3 cellular contexts compared by ENCODE assay signal in the genomic region with DNA sequence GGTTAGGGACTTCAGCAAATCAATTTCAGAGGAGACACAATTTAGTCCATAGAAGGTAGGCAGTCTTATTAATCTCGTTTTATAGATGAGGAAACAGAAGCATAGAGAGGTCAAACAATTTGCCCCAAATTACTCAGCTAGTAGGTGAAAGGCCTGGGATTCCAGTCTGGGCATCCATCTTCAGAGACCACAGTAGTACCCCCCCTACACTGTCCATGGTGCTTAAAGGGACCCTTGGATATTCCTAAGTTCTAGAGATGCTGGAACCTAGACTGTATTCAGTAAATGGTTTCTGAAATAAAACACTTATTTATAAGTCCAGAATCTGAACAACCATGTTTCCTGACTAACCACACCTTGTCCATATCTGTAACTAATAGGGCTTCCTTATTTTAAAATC.
TF ChIP-seq lines count a peak whose summit lies in the region.

No MANE protein-coding gene starts in this region.

TF ChIP-seq in GM23338, 12 proteins besides CTCF, POLR2A, EP300 and RAD21 (continued from another document):
- TF ChIP-seq, protein P1, sequence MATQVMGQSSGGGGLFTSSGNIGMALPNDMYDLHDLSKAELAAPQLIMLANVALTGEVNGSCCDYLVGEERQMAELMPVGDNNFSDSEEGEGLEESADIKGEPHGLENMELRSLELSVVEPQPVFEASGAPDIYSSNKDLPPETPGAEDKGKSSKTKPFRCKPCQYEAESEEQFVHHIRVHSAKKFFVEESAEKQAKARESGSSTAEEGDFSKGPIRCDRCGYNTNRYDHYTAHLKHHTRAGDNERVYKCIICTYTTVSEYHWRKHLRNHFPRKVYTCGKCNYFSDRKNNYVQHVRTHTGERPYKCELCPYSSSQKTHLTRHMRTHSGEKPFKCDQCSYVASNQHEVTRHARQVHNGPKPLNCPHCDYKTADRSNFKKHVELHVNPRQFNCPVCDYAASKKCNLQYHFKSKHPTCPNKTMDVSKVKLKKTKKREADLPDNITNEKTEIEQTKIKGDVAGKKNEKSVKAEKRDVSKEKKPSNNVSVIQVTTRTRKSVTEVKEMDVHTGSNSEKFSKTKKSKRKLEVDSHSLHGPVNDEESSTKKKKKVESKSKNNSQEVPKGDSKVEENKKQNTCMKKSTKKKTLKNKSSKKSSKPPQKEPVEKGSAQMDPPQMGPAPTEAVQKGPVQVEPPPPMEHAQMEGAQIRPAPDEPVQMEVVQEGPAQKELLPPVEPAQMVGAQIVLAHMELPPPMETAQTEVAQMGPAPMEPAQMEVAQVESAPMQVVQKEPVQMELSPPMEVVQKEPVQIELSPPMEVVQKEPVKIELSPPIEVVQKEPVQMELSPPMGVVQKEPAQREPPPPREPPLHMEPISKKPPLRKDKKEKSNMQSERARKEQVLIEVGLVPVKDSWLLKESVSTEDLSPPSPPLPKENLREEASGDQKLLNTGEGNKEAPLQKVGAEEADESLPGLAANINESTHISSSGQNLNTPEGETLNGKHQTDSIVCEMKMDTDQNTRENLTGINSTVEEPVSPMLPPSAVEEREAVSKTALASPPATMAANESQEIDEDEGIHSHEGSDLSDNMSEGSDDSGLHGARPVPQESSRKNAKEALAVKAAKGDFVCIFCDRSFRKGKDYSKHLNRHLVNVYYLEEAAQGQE (IDR thresholded peaks at IDR 0.05; ENCODE audit: unreplicated experiment), result peak; percentile 61

TF ChIP-seq in HEK293, 187 proteins besides CTCF, POLR2A, EP300 and RAD21 (continued from another document):
- TF ChIP-seq, protein P1 (tag by site-specific recombination; IDR thresholded peaks at IDR 0.05), result peak; percentile 80

TF ChIP-seq in GM12878, 131 proteins besides CTCF, POLR2A, EP300 and RAD21 (continued from another document):
- TF ChIP-seq, protein P2, sequence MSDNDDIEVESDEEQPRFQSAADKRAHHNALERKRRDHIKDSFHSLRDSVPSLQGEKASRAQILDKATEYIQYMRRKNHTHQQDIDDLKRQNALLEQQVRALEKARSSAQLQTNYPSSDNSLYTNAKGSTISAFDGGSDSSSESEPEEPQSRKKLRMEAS (IDR thresholded peaks at IDR 0.05; ENCODE audit: low read depth, low read length), result no peak
- TF ChIP-seq, protein P1 (IDR thresholded peaks at IDR 0.05; ENCODE audit: low read depth, low read length), result peak; percentile 50; the same call in 1 of the 2 replicates
